21 cellular contexts compared by ENCODE assay signal in the genomic region with DNA sequence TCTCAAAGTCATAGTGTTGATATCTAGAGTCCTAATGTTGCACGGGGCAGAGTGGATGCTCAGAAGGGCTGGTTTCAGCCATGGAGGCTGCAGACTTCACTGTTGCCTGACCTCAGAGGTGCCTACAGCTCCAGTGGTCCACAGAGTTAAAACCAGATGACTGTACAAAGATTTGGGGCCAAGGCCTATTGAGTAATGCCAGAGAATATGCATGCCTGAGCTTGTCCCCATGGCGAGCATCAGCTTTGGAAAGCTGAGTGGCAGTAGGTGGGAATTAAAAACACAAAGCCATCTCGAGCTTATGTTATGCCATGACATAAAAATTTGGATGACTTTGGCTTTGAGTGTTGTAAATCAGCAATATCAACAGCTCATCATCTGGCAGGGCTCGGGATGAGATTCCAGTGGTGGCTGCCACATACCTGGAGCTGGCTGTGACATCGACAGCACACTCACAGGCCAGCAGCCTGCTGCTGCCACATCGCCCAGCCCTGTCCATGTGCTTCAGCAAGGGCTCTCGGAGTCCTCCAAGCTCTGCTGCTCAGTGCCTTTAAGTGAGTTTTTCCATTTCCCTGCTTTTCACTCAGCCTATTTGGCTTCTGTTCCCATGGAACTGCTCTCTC.
"Had no signal": no experiment of that assay in that cellular context is flagged by ENCODE, and none has a peak within 500 bp of the region (broad histone marks: within the 10 kb centered on the region; RNA-seq: fewer than 3 reads in every experiment).

No MANE protein-coding gene starts in this region.

- H3K27ac Mint-ChIP-seq: activated naive CD4-positive, alpha-beta T cell treated with anti-CD3 and anti-CD28 coated beads, Interleukin-2, amount 50 U/mL, for 24 hours; natural killer cell had no signal

- ATAC-seq: activated CD4-positive, CD25-positive, alpha-beta regulatory T cell treated with anti-CD3 and anti-CD28 coated beads, Interleukin-2, amount 50 U/mL, for 24 hours; left cardiac atrium; natural killer cell; stimulated activated naive CD8-positive, alpha-beta T cell treated with anti-CD3 and anti-CD28 coated beads, Interleukin-15, Interleukin-2, amounts not matched to agents 100 U/mL and 50 U/mL, for 24 hours had no signal

- H3K9me3 ChIP-seq: ascending aorta, esophagus muscularis mucosa, neutrophil, sigmoid colon, spleen, tibial nerve had no signal

- DNase-seq: activated CD4-positive, alpha-beta T cell treated with anti-CD3 and anti-CD28 coated beads, Interleukin-2, amount 50 U/mL, for 1 hour; activated CD8-positive, alpha-beta memory T cell treated with anti-CD3 and anti-CD28 coated beads for 24 hours; activated CD8-positive, alpha-beta memory T cell treated with anti-CD3 and anti-CD28 coated beads, Interleukin-2, amount 50 U/mL, for 48 hours; activated effector memory CD4-positive, alpha-beta T cell treated with Interleukin-2 at 50 U/mL for 16 hours; activated T-cell treated with anti-CD3 and anti-CD28 coated beads, Interleukin-2, amount 50 U/mL, for 48 hours; effector CD4-positive, alpha-beta T cell; left cardiac atrium; natural killer cell; sigmoid colon; spleen; stimulated activated naive CD8-positive, alpha-beta T cell treated with anti-CD3 and anti-CD28 coated beads, Interleukin-15, Interleukin-2, amounts not matched to agents 100 U/mL and 50 U/mL, for 24 hours; substantia nigra; T1000 had no signal

- H3K36me3 ChIP-seq: ascending aorta, esophagus muscularis mucosa, neutrophil, sigmoid colon, spleen, tibial nerve had no signal

- H3K27me3 ChIP-seq: ascending aorta, esophagus muscularis mucosa, hepatocyte, neutrophil, sigmoid colon, spleen, tibial nerve had no signal

- H3K4me3 Mint-ChIP-seq: activated naive CD4-positive, alpha-beta T cell treated with anti-CD3 and anti-CD28 coated beads, Interleukin-2, amount 50 U/mL, for 24 hours; natural killer cell had no signal

- H3K27ac ChIP-seq: ascending aorta, esophagus muscularis mucosa, hepatocyte, neutrophil, parathyroid adenoma, sigmoid colon, spleen, tibial nerve had no signal

- H2AFZ ChIP-seq: hepatocyte, parathyroid adenoma had no signal

- H3K4me2 ChIP-seq: hepatocyte had no signal

- H3K4me3 ChIP-seq: ascending aorta, esophagus muscularis mucosa, hepatocyte, sigmoid colon, spleen, tibial nerve had no signal

- H3K4me1 Mint-ChIP-seq: activated naive CD4-positive, alpha-beta T cell treated with anti-CD3 and anti-CD28 coated beads, Interleukin-2, amount 50 U/mL, for 24 hours; natural killer cell had no signal

- H3K4me1 ChIP-seq: ascending aorta, esophagus muscularis mucosa, parathyroid adenoma, sigmoid colon, spleen, tibial nerve had no signal

- H3K36me3 Mint-ChIP-seq: activated naive CD4-positive, alpha-beta T cell treated with anti-CD3 and anti-CD28 coated beads, Interleukin-2, amount 50 U/mL, for 24 hours; natural killer cell had no signal

- H3K79me2 ChIP-seq: hepatocyte, parathyroid adenoma had no signal
